Comparison of ENCODE assay signal across 1 cellular context in the genomic region with DNA sequence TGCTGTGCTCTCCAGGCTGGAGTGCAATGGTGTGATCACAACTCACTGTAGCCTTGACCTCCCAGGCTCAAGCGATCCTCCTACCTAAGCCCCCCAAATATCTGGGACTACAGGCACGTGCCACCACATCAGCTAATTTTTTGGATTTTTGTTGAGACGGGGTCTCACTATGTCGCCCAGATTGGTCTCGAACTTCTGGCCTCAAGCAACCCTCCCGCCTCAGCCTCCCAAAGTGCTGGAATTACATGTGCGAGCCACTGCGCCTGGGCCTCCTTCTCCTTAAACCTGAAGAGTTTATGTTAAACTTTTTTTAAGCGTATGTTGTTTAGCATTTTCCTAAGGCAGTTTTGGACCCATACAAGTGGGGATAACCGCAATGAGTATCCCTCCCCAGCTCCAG.
TF ChIP-seq lines count a peak whose summit lies in the region.

No MANE protein-coding gene starts in this region.

TF ChIP-seq in GM12878, 131 proteins besides CTCF, POLR2A, EP300 and RAD21:
- no peak for TF ChIP-seq SIX5 (IDR thresholded peaks at IDR 0.05; ENCODE audit: low read depth, low read length, severe bottlenecking)
- no peak for TF ChIP-seq EED (IDR thresholded peaks at IDR 0.05; ENCODE audit: low read depth)
- TF ChIP-seq ZBED1 (IDR thresholded peaks at IDR 0.05; ENCODE audit: borderline replicate concordance), result no peak
- TF ChIP-seq NKRF (conservative IDR thresholded peaks at IDR 0.05), result no peak
- TF ChIP-seq SMARCA5 (IDR thresholded peaks at IDR 0.05), result no peak
- no peak for TF ChIP-seq NFXL1 (IDR thresholded peaks at IDR 0.05; ENCODE audit: borderline replicate concordance)
- no peak for TF ChIP-seq SMAD5 (IDR thresholded peaks at IDR 0.05; ENCODE audit: low read depth)
- no peak for TF ChIP-seq ATF2 (IDR thresholded peaks at IDR 0.05; ENCODE audit: low read length)
- TF ChIP-seq ZBTB40 (IDR thresholded peaks at IDR 0.05; ENCODE audit: borderline replicate concordance), result no peak
- no peak for TF ChIP-seq TCF7 (IDR thresholded peaks at IDR 0.05; ENCODE audit: borderline replicate concordance)
- no peak for TF ChIP-seq POLR2AphosphoS5 (IDR thresholded peaks at IDR 0.05; ENCODE audit: low read length)
- TF ChIP-seq MEF2B (IDR thresholded peaks at IDR 0.05; ENCODE audit: partially characterized antibody, poor library complexity, severe bottlenecking), result no peak
- no peak for TF ChIP-seq ZNF384 (IDR thresholded peaks at IDR 0.05; ENCODE audit: borderline replicate concordance, low read depth, low read length)
- TF ChIP-seq YBX1 (IDR thresholded peaks at IDR 0.05), result no peak
- TF ChIP-seq NRF1 (conservative IDR thresholded peaks at IDR 0.05; ENCODE audit: low read depth, low read length), result no peak
- TF ChIP-seq POLR2AphosphoS2 (IDR thresholded peaks at IDR 0.05; ENCODE audit: low read depth, low read length), result no peak
- no peak for TF ChIP-seq SPI1 (IDR thresholded peaks at IDR 0.05; ENCODE audit: borderline replicate concordance, insufficient read depth, low read depth, low read length)
